19 cellular contexts compared by ENCODE assay signal in the genomic region with DNA sequence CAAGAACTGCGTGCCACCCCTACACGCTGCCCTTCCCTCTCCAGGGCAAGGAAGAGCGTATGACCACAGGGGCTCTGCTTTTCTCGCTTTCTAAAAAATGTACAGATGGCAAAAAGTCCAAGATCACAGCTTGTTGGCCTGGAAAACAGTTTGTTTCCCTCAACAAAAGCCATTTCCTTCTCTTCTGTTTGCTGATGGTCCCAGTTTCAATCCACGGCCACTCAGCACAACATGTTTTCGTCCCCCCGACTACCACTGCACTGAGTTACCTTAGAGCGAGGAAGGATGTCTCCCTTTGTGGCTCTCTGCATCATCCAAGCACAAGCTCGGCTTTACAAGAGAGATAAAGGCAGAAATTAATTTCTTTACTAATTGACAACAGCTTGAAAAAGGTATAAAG.
A peak's percentile ranks its signal among the peaks of the same experiment; 100 is the strongest.
DNase-seq lines count a peak whose midpoint lies in the region; ATAC-seq and TF ChIP-seq lines count a peak whose summit lies in the region.
"Had no signal": no experiment of that assay in that cellular context is flagged by ENCODE, and none has a peak within 500 bp of the region (broad histone marks: within the 10 kb centered on the region; RNA-seq: fewer than 3 reads in every experiment).

No MANE protein-coding gene starts in this region.

- no peaks in the 10 kb centered on the region for H3K36me3 ChIP-seq in stomach
- H3K36me3 ChIP-seq: tibial nerve had no signal

- intact Hi-C loops in stomach (cut with DNase I; ENCODE audit: low total_unique reads): no loop called here

- no peak overlapping the region for H3K4me3 ChIP-seq in stomach
- H3K4me3 ChIP-seq: tibial nerve had no signal

- no peak for TF ChIP-seq POLR2A in stomach (IDR thresholded peaks at IDR 0.05)

- H3K27ac ChIP-seq in stomach: peak overlapping the region in 4 of 5 donors; percentile 19 to 55 (median 36)

- peaks cover 29 to 75% (median 48%) of the 10 kb centered on the region in 4 donors for H3K4me1 ChIP-seq in stomach

- no peak for ATAC-seq in activated T-cell treated with anti-CD3 and anti-CD28 coated beads, Interleukin-2, amount 50 U/mL, for 72 hours (replicated peaks in 1 of 2)
- ATAC-seq in GM18873 (IDR thresholded peaks at IDR 0.05; ENCODE audit: low FRiP score, unreplicated experiment): no peak
- ATAC-seq in activated naive CD8-positive, alpha-beta T cell treated with anti-CD3 and anti-CD28 coated beads, Interleukin-2, amount 50 U/mL, for 24 hours: no peak
- ATAC-seq: stimulated activated effector memory CD8-positive, alpha-beta T cell treated with anti-CD3 and anti-CD28 coated beads, Interleukin-12 subunit alpha, Interleukin-12 subunit beta, amount 100 ng/mL, for 72 hours had no signal

- H3K27ac Mint-ChIP-seq in activated T-cell treated with anti-CD3 and anti-CD28 coated beads, Interleukin-2, amount 50 U/mL, for 72 hours: no peak overlapping the region
- H3K27ac Mint-ChIP-seq in activated naive CD8-positive, alpha-beta T cell treated with anti-CD3 and anti-CD28 coated beads, Interleukin-2, amount 50 U/mL, for 24 hours: no peak overlapping the region
- H3K27ac Mint-ChIP-seq: activated naive CD8-positive, alpha-beta T cell treated with anti-CD3 and anti-CD28 coated beads, Interleukin-2, amount 10 ng/mL, durations not matched to agents 7 days and 5 days; activated T-helper 1 cell treated with anti-CD3 and anti-CD28 coated beads, Interleukin-12 subunit alpha, Interleukin-12 subunit beta, Interleukin-2, Interleukin-4 antibody, amounts not matched to agents 30 ng/mL and 10 ng/mL and 1 ng/mL, durations not matched to agents 14 hours and 24 hours and 36 hours; CD4-positive, alpha-beta memory T cell; stimulated activated effector memory CD8-positive, alpha-beta T cell treated with anti-CD3 and anti-CD28 coated beads, Interleukin-12 subunit alpha, Interleukin-12 subunit beta, amount 100 ng/mL, for 72 hours had no signal

- WGBS in stomach, 5 donors: 65 to 82% (median 69%) methylated on average over 9 of the region's 9 CpGs

- TF ChIP-seq CTCF in stomach (IDR thresholded peaks at IDR 0.05): no peak

- no peak for TF ChIP-seq EP300 in stomach (IDR thresholded peaks at IDR 0.05)

- H3K27me3 ChIP-seq in stomach: no peaks in the 10 kb centered on the region
- H3K27me3 ChIP-seq: tibial nerve had no signal

- no peaks in the 10 kb centered on the region for H3K36me3 Mint-ChIP-seq in activated T-cell treated with anti-CD3 and anti-CD28 coated beads, Interleukin-2, amount 50 U/mL, for 72 hours (ENCODE audit: insufficient read depth in 2 of 2)
- H3K36me3 Mint-ChIP-seq in activated naive CD8-positive, alpha-beta T cell treated with anti-CD3 and anti-CD28 coated beads, Interleukin-2, amount 50 U/mL, for 24 hours (ENCODE audit: low read depth): no peaks in the 10 kb centered on the region
- H3K36me3 Mint-ChIP-seq: activated naive CD8-positive, alpha-beta T cell treated with anti-CD3 and anti-CD28 coated beads, Interleukin-2, amount 10 ng/mL, durations not matched to agents 7 days and 5 days; CD4-positive, alpha-beta memory T cell had no signal

- DNase-seq in NCI-H446 treated with DMSO at 0.1 percent for 48 hours (lab: John Stamatoyannopoulos, UW): peak; percentile 57
- peak; percentile 80 for DNase-seq in cerebellar cortex (ENCODE audit: low spot score)
- DNase-seq in mesenteric fat pad (ENCODE audit: low spot score): peak; percentile 33
- DNase-seq in stomach: no peak
- no peak for DNase-seq in activated T-cell treated with anti-CD3 and anti-CD28 coated beads, Interleukin-2, amount 50 U/mL, for 72 hours
- DNase-seq in activated naive CD8-positive, alpha-beta T cell treated with anti-CD3 and anti-CD28 coated beads, Interleukin-2, amount 50 U/mL, for 24 hours: no peak
- DNase-seq: activated CD4-positive, alpha-beta T cell treated with anti-CD3 and anti-CD28 coated beads for 4 hours; activated naive CD8-positive, alpha-beta T cell treated with anti-CD3 and anti-CD28 coated beads, Interleukin-2, amount 10 ng/mL, durations not matched to agents 7 days and 5 days; CD4-positive, alpha-beta memory T cell; DMS53; erythroblast; MV-4-11; NCI-H748 treated with DMSO at 0.1 percent for 48 hours; OCI-M1; SIG-M5 had no signal

- no peaks in the 10 kb centered on the region for H3K9me3 ChIP-seq in stomach
- H3K9me3 ChIP-seq: tibial nerve had no signal

- peaks cover 9% of the 10 kb centered on the region for H3K27me3 Mint-ChIP-seq in activated T-cell treated with anti-CD3 and anti-CD28 coated beads, Interleukin-2, amount 50 U/mL, for 72 hours (ENCODE audit: low read depth)
- H3K27me3 Mint-ChIP-seq in activated naive CD8-positive, alpha-beta T cell treated with anti-CD3 and anti-CD28 coated beads, Interleukin-2, amount 50 U/mL, for 24 hours: no peaks in the 10 kb centered on the region

- H3K4me1 Mint-ChIP-seq in activated T-cell treated with anti-CD3 and anti-CD28 coated beads, Interleukin-2, amount 50 U/mL, for 72 hours (ENCODE audit: low read depth): no peaks in the 10 kb centered on the region
- H3K4me1 Mint-ChIP-seq in activated naive CD8-positive, alpha-beta T cell treated with anti-CD3 and anti-CD28 coated beads, Interleukin-2, amount 50 U/mL, for 24 hours: no peaks in the 10 kb centered on the region
- H3K4me1 Mint-ChIP-seq: activated naive CD8-positive, alpha-beta T cell treated with anti-CD3 and anti-CD28 coated beads, Interleukin-2, amount 10 ng/mL, durations not matched to agents 7 days and 5 days; CD4-positive, alpha-beta memory T cell; stimulated activated effector memory CD8-positive, alpha-beta T cell treated with anti-CD3 and anti-CD28 coated beads, Interleukin-12 subunit alpha, Interleukin-12 subunit beta, amount 100 ng/mL, for 72 hours had no signal

- H3K4me3 Mint-ChIP-seq in activated T-cell treated with anti-CD3 and anti-CD28 coated beads, Interleukin-2, amount 50 U/mL, for 72 hours: no peak overlapping the region
- no peak overlapping the region for H3K4me3 Mint-ChIP-seq in activated naive CD8-positive, alpha-beta T cell treated with anti-CD3 and anti-CD28 coated beads, Interleukin-2, amount 50 U/mL, for 24 hours
- H3K4me3 Mint-ChIP-seq: activated naive CD8-positive, alpha-beta T cell treated with anti-CD3 and anti-CD28 coated beads, Interleukin-2, amount 10 ng/mL, durations not matched to agents 7 days and 5 days; activated T-helper 1 cell treated with anti-CD3 and anti-CD28 coated beads, Interleukin-12 subunit alpha, Interleukin-12 subunit beta, Interleukin-2, Interleukin-4 antibody, amounts not matched to agents 30 ng/mL and 10 ng/mL and 1 ng/mL, durations not matched to agents 14 hours and 24 hours and 36 hours; CD4-positive, alpha-beta memory T cell; stimulated activated effector memory CD8-positive, alpha-beta T cell treated with anti-CD3 and anti-CD28 coated beads, Interleukin-12 subunit alpha, Interleukin-12 subunit beta, amount 100 ng/mL, for 72 hours had no signal

- H3K9me3 Mint-ChIP-seq in activated T-cell treated with anti-CD3 and anti-CD28 coated beads, Interleukin-2, amount 50 U/mL, for 72 hours: no peaks in the 10 kb centered on the region
- no peaks in the 10 kb centered on the region for H3K9me3 Mint-ChIP-seq in activated naive CD8-positive, alpha-beta T cell treated with anti-CD3 and anti-CD28 coated beads, Interleukin-2, amount 50 U/mL, for 24 hours
- H3K9me3 Mint-ChIP-seq: activated naive CD8-positive, alpha-beta T cell treated with anti-CD3 and anti-CD28 coated beads, Interleukin-2, amount 10 ng/mL, durations not matched to agents 7 days and 5 days; activated T-helper 1 cell treated with anti-CD3 and anti-CD28 coated beads, Interleukin-12 subunit alpha, Interleukin-12 subunit beta, Interleukin-2, Interleukin-4 antibody, amounts not matched to agents 30 ng/mL and 10 ng/mL and 1 ng/mL, durations not matched to agents 14 hours and 24 hours and 36 hours; CD4-positive, alpha-beta memory T cell; stimulated activated effector memory CD8-positive, alpha-beta T cell treated with anti-CD3 and anti-CD28 coated beads, Interleukin-12 subunit alpha, Interleukin-12 subunit beta, amount 100 ng/mL, for 72 hours had no signal

Comparison
In these comparisons a context has a peak if more than half of its experiments do, and no peak if none do; other contexts are left out.
1. DNase-seq: peak in NCI-H446 treated with DMSO at 0.1 percent for 48 hours (single experiment), cerebellar cortex (single experiment) and mesenteric fat pad (single experiment); none in stomach (single experiment), activated T-cell treated with anti-CD3 and anti-CD28 coated beads, Interleukin-2, amount 50 U/mL, for 72 hours (0 of 2) and activated naive CD8-positive, alpha-beta T cell treated with anti-CD3 and anti-CD28 coated beads, Interleukin-2, amount 50 U/mL, for 24 hours (single experiment).